In the genomic region with DNA sequence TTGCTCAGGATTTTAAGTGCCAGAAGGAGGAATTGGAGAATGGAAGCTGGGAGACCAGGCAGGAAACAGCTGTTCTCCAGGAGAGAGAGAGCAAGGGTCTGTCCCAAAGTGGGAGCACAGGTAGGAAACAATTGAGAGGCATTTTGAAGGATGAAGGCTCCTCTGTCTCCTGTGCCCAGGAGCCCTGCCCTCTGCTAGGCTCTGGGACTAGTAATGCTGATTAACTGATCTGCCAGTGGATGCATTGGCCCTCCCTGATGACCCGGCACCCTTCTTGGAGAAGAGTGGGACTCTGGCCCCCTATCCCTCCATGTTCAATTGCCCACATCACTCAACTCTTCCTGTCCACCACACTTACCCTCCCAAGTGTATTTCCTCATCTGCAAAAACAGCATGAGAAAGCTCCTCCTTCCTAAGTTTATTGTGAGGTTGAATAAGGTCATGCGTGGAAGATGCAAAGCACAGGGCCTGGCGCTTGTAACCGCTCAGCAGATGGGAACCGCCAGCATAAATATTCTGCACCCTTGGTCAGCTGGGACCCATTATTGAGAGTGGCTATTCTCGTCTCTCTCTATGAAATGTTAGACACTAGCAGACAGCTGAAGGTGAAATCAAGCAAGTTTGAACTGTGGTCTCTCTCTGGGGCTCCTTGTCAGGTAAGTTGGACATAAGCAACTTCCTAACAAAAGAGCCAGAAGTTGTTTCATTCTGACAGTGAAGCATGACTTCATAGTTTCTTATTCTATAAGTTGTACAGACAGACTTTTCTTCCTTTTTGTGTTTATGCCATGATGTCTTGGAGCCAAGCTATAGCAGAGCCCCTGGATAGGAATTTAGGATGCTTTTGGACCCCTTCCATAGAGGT, we compare ENCODE assay signal across 12 cellular contexts.
DNase-seq lines count a peak whose midpoint lies in the region; ATAC-seq and TF ChIP-seq lines count a peak whose summit lies in the region.
"Had no signal": no experiment of that assay in that cellular context is flagged by ENCODE, and none has a peak within 500 bp of the region (broad histone marks: within the 10 kb centered on the region; RNA-seq: fewer than 3 reads in every experiment).

No MANE protein-coding gene starts in this region.

- TF ChIP-seq EP300 in sigmoid colon (IDR thresholded peaks at IDR 0.05), result no peak

- H3K4me3 ChIP-seq in esophagus squamous epithelium (no peak overlapping the region), sigmoid colon (no peak overlapping the region)
- H3K4me3 ChIP-seq: right lobe of liver, SJSA1 had no signal

- no peaks in the 10 kb centered on the region for H3K36me3 Mint-ChIP-seq in CD14-positive monocyte

- H3K9me3 ChIP-seq in esophagus squamous epithelium, result no peaks in the 10 kb centered on the region
- H3K9me3 ChIP-seq in sigmoid colon, result no peaks in the 10 kb centered on the region
- H3K9me3 ChIP-seq: right lobe of liver, SJSA1 had no signal

- peaks cover 59% of the 10 kb centered on the region for H3K4me1 Mint-ChIP-seq in CD14-positive monocyte

- TF ChIP-seq POLR2A in esophagus squamous epithelium (IDR thresholded peaks at IDR 0.05), result no peak
- TF ChIP-seq POLR2A in sigmoid colon (IDR thresholded peaks at IDR 0.05), result no peak

- no peaks in the 10 kb centered on the region for H3K36me3 ChIP-seq in esophagus squamous epithelium
- no peaks in the 10 kb centered on the region for H3K36me3 ChIP-seq in sigmoid colon
- H3K36me3 ChIP-seq: right lobe of liver, SJSA1 had no signal

- no peak for DNase-seq in CD14-positive monocyte (ENCODE audit: low spot score)
- DNase-seq in MV-4-11 (lab: John Stamatoyannopoulos, UW), result peak; percentile 83
- no peak for DNase-seq in esophagus squamous epithelium (lab: John Stamatoyannopoulos, UW)
- DNase-seq in sigmoid colon, result no peak
- DNase-seq in stimulated activated naive CD4-positive, alpha-beta T cell (lab: John Stamatoyannopoulos, UW), result no peak
- DNase-seq in GM19240 (ENCODE audit: insufficient read length, low spot score), result no peak
- DNase-seq: activated T-cell treated with anti-CD3 and anti-CD28 coated beads, Interleukin-2, amount 50 U/mL, for 24 hours; NCI-H510A; right lobe of liver had no signal

- peaks cover 0 to 2% (median 1%) of the 10 kb centered on the region in 3 donors for H3K27me3 Mint-ChIP-seq in CD14-positive monocyte (ENCODE audit: low read depth in 3 of 3)

- H3K27ac ChIP-seq in esophagus squamous epithelium (peak overlapping the region; percentile 57 to 88 (median 84)), sigmoid colon (peak overlapping the region; percentile 82 to 93 (median 87))
- H3K27ac ChIP-seq: right lobe of liver, SJSA1 had no signal

- intact Hi-C loops in CD14-positive monocyte (cut with micrococcal nuclease), result no loop called here
- intact Hi-C loops in esophagus squamous epithelium (cut with DNase I), result no loop called here
- intact Hi-C loops in sigmoid colon (cut with DNase I), result loop anchor here (2.0 kb wide), 1 partner anchor 63 kb away; a partner anchor contains a TSS

- TF ChIP-seq CTCF in CD14-positive monocyte (IDR thresholded peaks at IDR 0.05) (no peak), esophagus squamous epithelium (IDR thresholded peaks at IDR 0.05) (no peak), sigmoid colon (IDR thresholded peaks at IDR 0.05) (no peak)

- H3K9me3 Mint-ChIP-seq in CD14-positive monocyte, result peaks cover 0 to 2% (median 0%) of the 10 kb centered on the region in 7 donors
- H3K9me3 Mint-ChIP-seq: activated T-cell treated with anti-CD3 and anti-CD28 coated beads, Interleukin-2, amount 50 U/mL, for 24 hours had no signal

- peak overlapping the region in 6 of 7 donors; percentile 55 to 91 (median 72) for H3K27ac Mint-ChIP-seq in CD14-positive monocyte
- H3K27ac Mint-ChIP-seq: activated T-cell treated with anti-CD3 and anti-CD28 coated beads, Interleukin-2, amount 50 U/mL, for 24 hours had no signal

- H3K4me3 Mint-ChIP-seq in CD14-positive monocyte, result peak overlapping the region in 1 of 2 donors; percentile 54
- H3K4me3 Mint-ChIP-seq: activated T-cell treated with anti-CD3 and anti-CD28 coated beads, Interleukin-2, amount 50 U/mL, for 24 hours had no signal

- H3K4me1 ChIP-seq in esophagus squamous epithelium (peaks cover 8 to 76% (median 47%) of the 10 kb centered on the region in 3 donors), sigmoid colon (peaks cover 0 to 98% (median 96%) of the 10 kb centered on the region in 4 donors)
- H3K4me1 ChIP-seq: right lobe of liver, SJSA1 had no signal

- ATAC-seq in GM21723 (IDR thresholded peaks at IDR 0.05; ENCODE audit: unreplicated experiment) (no peak), GM21367 (IDR thresholded peaks at IDR 0.05; ENCODE audit: unreplicated experiment) (no peak)
- ATAC-seq: right lobe of liver had no signal

- 79 to 83% methylated on average over 3 to 4 of the region's 6 CpGs for WGBS in esophagus squamous epithelium, 2 donors
- 81 to 84% methylated on average over 6 of the region's 6 CpGs for WGBS in sigmoid colon, 2 donors

- H3K27me3 ChIP-seq in esophagus squamous epithelium, result no peaks in the 10 kb centered on the region
- no peaks in the 10 kb centered on the region for H3K27me3 ChIP-seq in sigmoid colon
- H3K27me3 ChIP-seq: right lobe of liver, SJSA1 had no signal
